ENCODE assay signal across 2 cellular contexts in the genomic region with DNA sequence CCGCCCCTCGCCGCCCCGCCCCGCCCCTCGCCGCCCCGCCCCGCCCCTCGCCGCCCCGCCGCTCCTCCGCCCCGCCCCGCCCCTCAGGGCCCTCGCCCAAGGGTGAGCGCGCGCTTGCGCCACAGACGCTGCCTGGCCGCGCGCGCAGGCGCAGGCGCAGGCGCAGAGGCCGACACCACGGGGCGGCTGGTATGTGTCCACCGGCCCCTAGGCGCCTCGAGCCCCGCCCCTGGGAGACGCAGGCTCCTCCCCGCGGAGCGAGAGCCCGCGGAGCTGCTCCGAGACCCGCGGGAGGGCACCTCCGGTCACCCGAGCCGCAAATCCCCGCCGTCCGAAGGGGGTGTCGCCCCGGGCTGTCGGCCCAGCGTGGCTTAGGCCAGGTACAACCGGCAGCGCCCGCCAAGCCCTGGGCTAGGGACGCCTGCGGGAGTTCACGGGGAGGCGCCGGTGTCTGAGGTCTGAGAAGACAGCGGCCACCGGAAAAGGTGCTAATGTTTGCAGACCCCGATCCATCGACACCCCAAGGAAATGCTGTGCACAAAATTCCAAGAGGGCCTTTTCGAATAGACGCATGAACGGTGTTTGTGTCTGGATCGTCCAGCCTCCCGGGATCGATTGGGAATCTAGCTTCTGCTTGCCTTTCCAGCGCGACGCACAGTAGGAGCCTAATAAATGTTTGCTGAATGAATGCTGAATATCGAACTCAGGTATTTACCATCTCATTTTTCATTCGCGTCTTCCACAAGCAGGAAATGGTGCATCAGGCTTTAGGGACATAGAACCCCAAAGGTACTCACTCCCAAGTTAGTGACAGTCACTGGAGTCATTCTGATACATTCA.
TF ChIP-seq lines count a peak whose summit lies in the region.

No MANE protein-coding gene starts in this region.

TF ChIP-seq in HCT116, 20 proteins besides CTCF, POLR2A, EP300 and RAD21 (continued from another document):
- TF ChIP-seq, protein P1, sequence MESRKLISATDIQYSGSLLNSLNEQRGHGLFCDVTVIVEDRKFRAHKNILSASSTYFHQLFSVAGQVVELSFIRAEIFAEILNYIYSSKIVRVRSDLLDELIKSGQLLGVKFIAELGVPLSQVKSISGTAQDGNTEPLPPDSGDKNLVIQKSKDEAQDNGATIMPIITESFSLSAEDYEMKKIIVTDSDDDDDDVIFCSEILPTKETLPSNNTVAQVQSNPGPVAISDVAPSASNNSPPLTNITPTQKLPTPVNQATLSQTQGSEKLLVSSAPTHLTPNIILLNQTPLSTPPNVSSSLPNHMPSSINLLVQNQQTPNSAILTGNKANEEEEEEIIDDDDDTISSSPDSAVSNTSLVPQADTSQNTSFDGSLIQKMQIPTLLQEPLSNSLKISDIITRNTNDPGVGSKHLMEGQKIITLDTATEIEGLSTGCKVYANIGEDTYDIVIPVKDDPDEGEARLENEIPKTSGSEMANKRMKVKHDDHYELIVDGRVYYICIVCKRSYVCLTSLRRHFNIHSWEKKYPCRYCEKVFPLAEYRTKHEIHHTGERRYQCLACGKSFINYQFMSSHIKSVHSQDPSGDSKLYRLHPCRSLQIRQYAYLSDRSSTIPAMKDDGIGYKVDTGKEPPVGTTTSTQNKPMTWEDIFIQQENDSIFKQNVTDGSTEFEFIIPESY (IDR thresholded peaks at IDR 0.05; ENCODE audit: extremely low read depth, insufficient replicate concordance, low read length), result no peak
- no peak for TF ChIP-seq CBX3 (IDR thresholded peaks at IDR 0.05; ENCODE audit: low read depth)
- no peak for TF ChIP-seq FOSL1 (IDR thresholded peaks at IDR 0.05; ENCODE audit: low read depth)
- no peak for TF ChIP-seq ZFX (IDR thresholded peaks at IDR 0.05)
- TF ChIP-seq SP1 (IDR thresholded peaks at IDR 0.05; ENCODE audit: low read depth), result no peak

TF ChIP-seq in SK-N-SH treated with all-trans-retinoic acid at 6 μM for 48 hours, 23 proteins besides CTCF, POLR2A, EP300 and RAD21 (continued from another document):
- TF ChIP-seq, protein P2, sequence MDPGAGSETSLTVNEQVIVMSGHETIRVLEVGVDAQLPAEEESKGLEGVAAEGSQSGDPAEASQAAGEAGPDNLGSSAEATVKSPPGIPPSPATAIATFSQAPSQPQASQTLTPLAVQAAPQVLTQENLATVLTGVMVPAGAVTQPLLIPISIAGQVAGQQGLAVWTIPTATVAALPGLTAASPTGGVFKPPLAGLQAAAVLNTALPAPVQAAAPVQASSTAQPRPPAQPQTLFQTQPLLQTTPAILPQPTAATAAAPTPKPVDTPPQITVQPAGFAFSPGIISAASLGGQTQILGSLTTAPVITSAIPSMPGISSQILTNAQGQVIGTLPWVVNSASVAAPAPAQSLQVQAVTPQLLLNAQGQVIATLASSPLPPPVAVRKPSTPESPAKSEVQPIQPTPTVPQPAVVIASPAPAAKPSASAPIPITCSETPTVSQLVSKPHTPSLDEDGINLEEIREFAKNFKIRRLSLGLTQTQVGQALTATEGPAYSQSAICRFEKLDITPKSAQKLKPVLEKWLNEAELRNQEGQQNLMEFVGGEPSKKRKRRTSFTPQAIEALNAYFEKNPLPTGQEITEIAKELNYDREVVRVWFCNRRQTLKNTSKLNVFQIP (CRISPR knock-in tag; IDR thresholded peaks at IDR 0.05; ENCODE audit: borderline replicate concordance, low read depth), result no peak
- no peak for TF ChIP-seq OSR1 (CRISPR knock-in tag; IDR thresholded peaks at IDR 0.05)
- TF ChIP-seq, protein P3, sequence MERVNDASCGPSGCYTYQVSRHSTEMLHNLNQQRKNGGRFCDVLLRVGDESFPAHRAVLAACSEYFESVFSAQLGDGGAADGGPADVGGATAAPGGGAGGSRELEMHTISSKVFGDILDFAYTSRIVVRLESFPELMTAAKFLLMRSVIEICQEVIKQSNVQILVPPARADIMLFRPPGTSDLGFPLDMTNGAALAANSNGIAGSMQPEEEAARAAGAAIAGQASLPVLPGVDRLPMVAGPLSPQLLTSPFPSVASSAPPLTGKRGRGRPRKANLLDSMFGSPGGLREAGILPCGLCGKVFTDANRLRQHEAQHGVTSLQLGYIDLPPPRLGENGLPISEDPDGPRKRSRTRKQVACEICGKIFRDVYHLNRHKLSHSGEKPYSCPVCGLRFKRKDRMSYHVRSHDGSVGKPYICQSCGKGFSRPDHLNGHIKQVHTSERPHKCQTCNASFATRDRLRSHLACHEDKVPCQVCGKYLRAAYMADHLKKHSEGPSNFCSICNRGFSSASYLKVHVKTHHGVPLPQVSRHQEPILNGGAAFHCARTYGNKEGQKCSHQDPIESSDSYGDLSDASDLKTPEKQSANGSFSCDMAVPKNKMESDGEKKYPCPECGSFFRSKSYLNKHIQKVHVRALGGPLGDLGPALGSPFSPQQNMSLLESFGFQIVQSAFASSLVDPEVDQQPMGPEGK (CRISPR knock-in tag; IDR thresholded peaks at IDR 0.05; ENCODE audit: borderline replicate concordance), result no peak
